Comparison of ENCODE assay signal across 24 cellular contexts in genomic region chr19:31991984-31992655, GRCh38.
"Had no signal": no experiment of that assay in that cellular context is flagged by ENCODE, and none has a peak within 500 bp of the region (broad histone marks: within the 10 kb centered on the region; RNA-seq: fewer than 3 reads in every experiment).

No MANE protein-coding gene starts in this region.

- H3K27ac Mint-ChIP-seq: memory B cell; mesothelial cell of epicardium; naive B cell; natural killer cell treated with Interleukin-12 subunit alpha and Interleukin-12 subunit beta and Interleukin-15 and Interleukin-18, amount 100 ng/mL, for 72 hours; stimulated activated effector memory CD8-positive, alpha-beta T cell treated with anti-CD3 and anti-CD28 coated beads, Interleukin-12 subunit alpha, Interleukin-12 subunit beta, amount 100 ng/mL, for 72 hours had no signal

- H3K36me3 Mint-ChIP-seq: memory B cell; stimulated activated effector memory CD8-positive, alpha-beta T cell treated with anti-CD3 and anti-CD28 coated beads, Interleukin-12 subunit alpha, Interleukin-12 subunit beta, amount 100 ng/mL, for 72 hours had no signal

- H3K4me3 ChIP-seq: gastrocnemius medialis, lung, mucosa of descending colon, prostate gland, right atrium auricular region, sigmoid colon, stomach, thyroid gland, upper lobe of left lung had no signal

- H3K4me1 ChIP-seq: gastrocnemius medialis, prostate gland, right atrium auricular region, sigmoid colon, stomach, thyroid gland, upper lobe of left lung had no signal

- H3K9me3 ChIP-seq: gastrocnemius medialis, mucosa of descending colon, prostate gland, sigmoid colon, thyroid gland, upper lobe of left lung had no signal

- H3K36me3 ChIP-seq: gastrocnemius medialis, prostate gland, right atrium auricular region, sigmoid colon, stomach, thyroid gland, upper lobe of left lung had no signal

- H3K4me3 Mint-ChIP-seq: memory B cell; mesothelial cell of epicardium; naive B cell; natural killer cell treated with Interleukin-12 subunit alpha and Interleukin-12 subunit beta and Interleukin-15 and Interleukin-18, amount 100 ng/mL, for 72 hours; neural crest cell; stimulated activated effector memory CD8-positive, alpha-beta T cell treated with anti-CD3 and anti-CD28 coated beads, Interleukin-12 subunit alpha, Interleukin-12 subunit beta, amount 100 ng/mL, for 72 hours had no signal

- DNase-seq: cerebellar nuclear complex; cortex of kidney; effector CD4-positive, alpha-beta T cell; foreskin fibroblast; gastrocnemius medialis; kidney; mucosa of descending colon; naive B cell; sigmoid colon; stimulated activated CD4-positive, alpha-beta T cell treated with anti-CD3 and anti-CD28 coated beads, Interleukin-2, amount 100 ng/mL, for 24 hours; stimulated activated CD4-positive, alpha-beta T cell treated with anti-CD3 and anti-CD28 coated beads, Interleukin-4, amount 100 ng/mL, for 24 hours; stimulated activated naive CD4-positive, alpha-beta T cell treated with Interleukin-2 at 50 U/mL for 16 hours; stomach had no signal

- ATAC-seq: gastrocnemius medialis; left lobe of liver; mucosa of descending colon; stimulated activated effector memory CD8-positive, alpha-beta T cell treated with anti-CD3 and anti-CD28 coated beads, Interleukin-12 subunit alpha, Interleukin-12 subunit beta, amount 100 ng/mL, for 72 hours had no signal

- H3K4me1 Mint-ChIP-seq: memory B cell; mesothelial cell of epicardium; naive B cell; neural crest cell; stimulated activated effector memory CD8-positive, alpha-beta T cell treated with anti-CD3 and anti-CD28 coated beads, Interleukin-12 subunit alpha, Interleukin-12 subunit beta, amount 100 ng/mL, for 72 hours had no signal

- H3K27ac ChIP-seq: gastrocnemius medialis, prostate gland, right atrium auricular region, sigmoid colon, stomach, thyroid gland, upper lobe of left lung had no signal

- H3K27me3 ChIP-seq: gastrocnemius medialis, right atrium auricular region, sigmoid colon, stomach, thyroid gland, upper lobe of left lung had no signal

- H3K27me3 Mint-ChIP-seq: memory B cell, naive B cell had no signal
